ENCODE assay signal across 1 cellular context in genomic region chr2:11357428-11357972, GRCh38.
TF ChIP-seq lines count a peak whose summit lies in the region.

No MANE protein-coding gene starts in this region.

TF ChIP-seq in GM12878, 131 proteins besides CTCF, POLR2A, EP300 and RAD21:
- no peak for TF ChIP-seq ZBTB40 (IDR thresholded peaks at IDR 0.05; ENCODE audit: borderline replicate concordance)
- TF ChIP-seq PAX5 (IDR thresholded peaks at IDR 0.05; ENCODE audit: borderline replicate concordance, low read depth, low read length): no peak
- TF ChIP-seq POLR2AphosphoS5 (IDR thresholded peaks at IDR 0.05; ENCODE audit: low read length): no peak
- TF ChIP-seq TCF7 (IDR thresholded peaks at IDR 0.05; ENCODE audit: borderline replicate concordance): peak; percentile 18; the same call in 1 of the 2 replicates
- no peak for TF ChIP-seq STAT3 (IDR thresholded peaks at IDR 0.05; ENCODE audit: low read depth, low read length)
